ENCODE assay signal across 1 cellular context in genomic region chr6:36147294-36147693, GRCh38.
TF ChIP-seq lines count a peak whose summit lies in the region.

No MANE protein-coding gene starts in this region.

TF ChIP-seq in H1, 55 proteins besides CTCF, POLR2A, EP300 and RAD21:
- TF ChIP-seq RFX5 (IDR thresholded peaks at IDR 0.05; ENCODE audit: borderline replicate concordance, low read depth, low read length) = no peak
- no peak for TF ChIP-seq POLR2AphosphoS5 (IDR thresholded peaks at IDR 0.05; ENCODE audit: low read depth, low read length)
- no peak for TF ChIP-seq ATF2 (IDR thresholded peaks at IDR 0.05; ENCODE audit: low read length)
- TF ChIP-seq MAX (IDR thresholded peaks at IDR 0.05) = no peak
- no peak for TF ChIP-seq RBBP5 (IDR thresholded peaks at IDR 0.05; ENCODE audit: borderline replicate concordance, low read depth, low read length)
- TF ChIP-seq NRF1 (IDR thresholded peaks at IDR 0.05; ENCODE audit: low read depth, low read length) = no peak
- TF ChIP-seq USF2 (IDR thresholded peaks at IDR 0.05; ENCODE audit: low read length) = no peak
- TF ChIP-seq SAP30 (IDR thresholded peaks at IDR 0.05; ENCODE audit: insufficient read depth, insufficient replicate concordance, low read length) = no peak
- TF ChIP-seq HDAC6 (IDR thresholded peaks at IDR 0.05; ENCODE audit: low read depth, low read length) = no peak
- no peak for TF ChIP-seq SP2 (IDR thresholded peaks at IDR 0.05; ENCODE audit: low read length)
- TF ChIP-seq CEBPB (IDR thresholded peaks at IDR 0.05; ENCODE audit: low read depth, low read length) = no peak
- TF ChIP-seq EGR1 (IDR thresholded peaks at IDR 0.05; ENCODE audit: borderline replicate concordance, low read depth, low read length) = no peak
- no peak for TF ChIP-seq CTBP2 (IDR thresholded peaks at IDR 0.05; ENCODE audit: borderline replicate concordance, insufficient read depth, insufficient read length, low read length)
- TF ChIP-seq ASH2L (IDR thresholded peaks at IDR 0.05; ENCODE audit: low read length) = no peak
- TF ChIP-seq SP1 (IDR thresholded peaks at IDR 0.05; ENCODE audit: low read depth, low read length) = no peak
- no peak for TF ChIP-seq JUND (IDR thresholded peaks at IDR 0.05; ENCODE audit: low read length)
- TF ChIP-seq BACH1 (IDR thresholded peaks at IDR 0.05; ENCODE audit: low read length) = no peak
- TF ChIP-seq BCL11A (IDR thresholded peaks at IDR 0.05; ENCODE audit: low read depth in 2 of 2, low read length in 2 of 2) = no peak
- no peak for TF ChIP-seq BRCA1 (IDR thresholded peaks at IDR 0.05; ENCODE audit: low read depth, low read length)
- no peak for TF ChIP-seq RNF2 (IDR thresholded peaks at IDR 0.05; ENCODE audit: borderline replicate concordance, low read depth, low read length, missing control alignments, poor library complexity, severe bottlenecking)
